In genomic region chr12:78306236-78306635, GRCh38 we compare ENCODE assay signal across 29 cellular contexts.
DNase-seq lines count a peak whose midpoint lies in the region; ATAC-seq and TF ChIP-seq lines count a peak whose summit lies in the region.
"Had no signal": no experiment of that assay in that cellular context is flagged by ENCODE, and none has a peak within 500 bp of the region (broad histone marks: within the 10 kb centered on the region; RNA-seq: fewer than 3 reads in every experiment).

No MANE protein-coding gene starts in this region.

- no peaks in the 10 kb centered on the region for H3K9me3 ChIP-seq in SK-N-SH
- no peaks in the 10 kb centered on the region for H3K9me3 ChIP-seq in PC-3 (ENCODE audit: low read length)
- H3K9me3 ChIP-seq: A549; BLaER1; BLaER1 treated with 17β-estradiol and CSF1 and Interleukin-3, amounts not matched to agents 10 nM and 100 nM; Caco-2 had no signal

- no peaks in the 10 kb centered on the region for H4K20me1 ChIP-seq in SK-N-SH (ENCODE audit: insufficient read depth)
- H4K20me1 ChIP-seq in PC-3 (ENCODE audit: low read length), result no peaks in the 10 kb centered on the region
- H4K20me1 ChIP-seq: BLaER1; BLaER1 treated with 17β-estradiol and CSF1 and Interleukin-3, amounts not matched to agents 10 nM and 100 nM had no signal

- POLR2A ChIA-PET in SK-N-SH (lab: Yijun Ruan, JAX), result no interaction called here
- POLR2A ChIA-PET in PC-3 (lab: Charles Lee; ENCODE audit: unreplicated experiment), result interaction anchor here (0.6 kb wide), 1 partner anchor 811 kb away, joined by 3 read pairs; no protein-coding TSS in a partner anchor

- no TSS peak for BruUV-seq in PC-3 (replicated peaks; lab: Mats Ljungman, UMichigan)

- ATAC-seq in SK-N-SH treated with all-trans-retinoic acid at 6 μM for 48 hours (no peak), PC-3 (peak; percentile 80)
- ATAC-seq: A549; CD8-positive, alpha-beta T cell had no signal

- TF ChIP-seq EP300 in SK-N-SH (IDR thresholded peaks at IDR 0.05; ENCODE audit: borderline replicate concordance in 1 of 2, low read depth in 1 of 2, low read length in 1 of 2), result no peak

- H3F3A ChIP-seq in SK-N-SH (replicated peaks; ENCODE audit: insufficient read depth) (no peaks in the 10 kb centered on the region), PC-3 (ENCODE audit: low read length, unreplicated experiment) (no peaks in the 10 kb centered on the region)

- no peak for TF ChIP-seq RAD21 in SK-N-SH (IDR thresholded peaks at IDR 0.05; ENCODE audit: low read length)

- no peak for DNase-seq in SK-N-SH
- peak; percentile 2 for DNase-seq in EL
- DNase-seq in PC-3, result peak; percentile 74
- DNase-seq in NCI-H187 treated with DMSO at 0.1 percent for 48 hours (lab: John Stamatoyannopoulos, UW), result no peak
- DNase-seq in AML-193 (lab: John Stamatoyannopoulos, UW), result no peak
- DNase-seq: 8988T; ACHN; BE2C; C1 segment of cervical spinal cord; Caco-2; Calu3; CD4-positive, alpha-beta memory T cell; CD4-positive, alpha-beta T cell; CD4-positive, CD25-positive, alpha-beta regulatory T cell; CD8-positive, alpha-beta memory T cell; CD8-positive, alpha-beta T cell; COR-L47; DMS 273 treated with DMSO at 0.1 percent for 48 hours; DMS153; DMS53; DMS79; DMS79 treated with DMSO at 0.1 percent for 48 hours; DND-41 had no signal

- no peak overlapping the region for H3K4me2 ChIP-seq in SK-N-SH
- H3K4me2 ChIP-seq in PC-3 (ENCODE audit: low read length), result peak overlapping the region; percentile 66
- H3K4me2 ChIP-seq: A549; BLaER1; BLaER1 treated with 17β-estradiol and CSF1 and Interleukin-3, amounts not matched to agents 10 nM and 100 nM had no signal

- TF ChIP-seq CTCF in SK-N-SH (IDR thresholded peaks at IDR 0.05) (no peak), PC-3 (conservative IDR thresholded peaks at IDR 0.05; ENCODE audit: low read depth, low read length) (no peak)

- CTCF ChIA-PET in SK-N-SH (lab: Yijun Ruan, JAX), result no interaction called here
- CTCF ChIA-PET in PC-3 (lab: Charles Lee), result no interaction called here

- H3K4me3 ChIP-seq in SK-N-SH (ENCODE audit: low read depth in 2 of 2, low read length in 1 of 2) (no peak overlapping the region), PC-3 (ENCODE audit: low read length) (no peak overlapping the region)
- H3K4me3 ChIP-seq: A549; BLaER1; BLaER1 treated with 17β-estradiol and CSF1 and Interleukin-3, amounts not matched to agents 10 nM and 100 nM had no signal

- H3K36me3 ChIP-seq in SK-N-SH (replicated peaks in 1 of 2; ENCODE audit: control insufficient read depth in 1 of 2, insufficient read depth in 2 of 2, low read length in 1 of 2) (peaks cover 0 to 5% of the 10 kb centered on the region in 2 experiments), PC-3 (ENCODE audit: low read depth, low read length) (no peaks in the 10 kb centered on the region)
- H3K36me3 ChIP-seq: BE2C; BLaER1; BLaER1 treated with 17β-estradiol and CSF1 and Interleukin-3, amounts not matched to agents 10 nM and 100 nM had no signal

- no peaks in the 10 kb centered on the region for H3K9me2 ChIP-seq in SK-N-SH
- H3K9me2 ChIP-seq in PC-3 (replicated peaks; ENCODE audit: low read length), result no peaks in the 10 kb centered on the region

- no peak overlapping the region for H2AFZ ChIP-seq in SK-N-SH (ENCODE audit: low read depth)
- H2AFZ ChIP-seq in PC-3 (ENCODE audit: low read length), result no peak overlapping the region

- H3K9ac ChIP-seq in SK-N-SH, result no peak overlapping the region
- H3K9ac ChIP-seq in PC-3 (ENCODE audit: low read length), result peak overlapping the region; percentile 49; the same call in 1 of the 2 replicates
- H3K9ac ChIP-seq: BLaER1; BLaER1 treated with 17β-estradiol and CSF1 and Interleukin-3, amounts not matched to agents 10 nM and 100 nM had no signal

- no peaks in the 10 kb centered on the region for H3K4me1 ChIP-seq in SK-N-SH (ENCODE audit: control insufficient read depth in 1 of 2, insufficient read depth in 2 of 2, low read depth in 1 of 2, low read length in 1 of 2)
- peaks cover 30% of the 10 kb centered on the region for H3K4me1 ChIP-seq in PC-3 (ENCODE audit: insufficient read depth, low read length)
- H3K4me1 ChIP-seq: A549; BE2C; BLaER1; BLaER1 treated with 17β-estradiol and CSF1 and Interleukin-3, amounts not matched to agents 10 nM and 100 nM; Caco-2 had no signal

- H3K79me2 ChIP-seq in SK-N-SH (ENCODE audit: insufficient read depth), result no peaks in the 10 kb centered on the region
- no peaks in the 10 kb centered on the region for H3K79me2 ChIP-seq in PC-3 (ENCODE audit: low read length)

- H3K27ac ChIP-seq in SK-N-SH (ENCODE audit: low read depth in 2 of 2, low read length in 1 of 2) (no peak overlapping the region), PC-3 (ENCODE audit: low read length) (peak overlapping the region; percentile 87)
- H3K27ac ChIP-seq: 22Rv1; A549; BLaER1; BLaER1 treated with 17β-estradiol and CSF1 and Interleukin-3, amounts not matched to agents 10 nM and 100 nM; C4-2B had no signal

- intact Hi-C loops in PC-3 (cut with micrococcal nuclease), result loop anchor here (1.0 to 5.0 kb wide), 2 partner anchors 94 to 123 kb away; no protein-coding TSS in a partner anchor

- no peaks in the 10 kb centered on the region for H3K27me3 ChIP-seq in SK-N-SH (ENCODE audit: insufficient read depth)
- H3K27me3 ChIP-seq in PC-3 (ENCODE audit: low read length), result no peaks in the 10 kb centered on the region
- H3K27me3 ChIP-seq: BLaER1; BLaER1 treated with 17β-estradiol and CSF1 and Interleukin-3, amounts not matched to agents 10 nM and 100 nM had no signal

TF ChIP-seq in SK-N-SH treated with all-trans-retinoic acid at 6 μM for 48 hours, 23 proteins besides CTCF, POLR2A, EP300 and RAD21:
- peak; percentile 30; the same call in 1 of the 2 replicates for TF ChIP-seq ISL1 (CRISPR knock-in tag; IDR thresholded peaks at IDR 0.05)
- no peak for TF ChIP-seq PATZ1 (CRISPR knock-in tag; IDR thresholded peaks at IDR 0.05; ENCODE audit: borderline replicate concordance)

TF ChIP-seq in SK-N-SH, 30 proteins besides CTCF, POLR2A, EP300 and RAD21:
- TF ChIP-seq RXRA (IDR thresholded peaks at IDR 0.05; ENCODE audit: borderline replicate concordance, low read depth) (no peak), POLR2AphosphoS5 (IDR thresholded peaks at IDR 0.05; ENCODE audit: low read depth, low read length) (no peak), MAX (IDR thresholded peaks at IDR 0.05; ENCODE audit: low read depth) (no peak), FOXJ3 (CRISPR knock-in tag; IDR thresholded peaks at IDR 0.05) (no peak), TEAD4 (IDR thresholded peaks at IDR 0.05; ENCODE audit: borderline replicate concordance, insufficient read depth) (no peak), RCOR1 (IDR thresholded peaks at IDR 0.05; ENCODE audit: low read length) (no peak), JUND (IDR thresholded peaks at IDR 0.05) (no peak), PBX3 (IDR thresholded peaks at IDR 0.05) (no peak), MXI1 (IDR thresholded peaks at IDR 0.05; ENCODE audit: low read depth, low read length) (no peak), TCF12 (IDR thresholded peaks at IDR 0.05) (no peak), SMC3 (IDR thresholded peaks at IDR 0.05; ENCODE audit: low read depth, low read length) (no peak), REST (IDR thresholded peaks at IDR 0.05; ENCODE audit: low read depth, low read length) (no peak)

Comparison
In these comparisons a context has a peak if more than half of its experiments do, and no peak if none do; other contexts are left out.
1. DNase-seq: peak in EL (single experiment) and PC-3 (single experiment); none in SK-N-SH (single experiment), NCI-H187 treated with DMSO at 0.1 percent for 48 hours (single experiment) and AML-193 (0 of 2).